Comparison of ENCODE assay signal across 18 cellular contexts in the genomic region with DNA sequence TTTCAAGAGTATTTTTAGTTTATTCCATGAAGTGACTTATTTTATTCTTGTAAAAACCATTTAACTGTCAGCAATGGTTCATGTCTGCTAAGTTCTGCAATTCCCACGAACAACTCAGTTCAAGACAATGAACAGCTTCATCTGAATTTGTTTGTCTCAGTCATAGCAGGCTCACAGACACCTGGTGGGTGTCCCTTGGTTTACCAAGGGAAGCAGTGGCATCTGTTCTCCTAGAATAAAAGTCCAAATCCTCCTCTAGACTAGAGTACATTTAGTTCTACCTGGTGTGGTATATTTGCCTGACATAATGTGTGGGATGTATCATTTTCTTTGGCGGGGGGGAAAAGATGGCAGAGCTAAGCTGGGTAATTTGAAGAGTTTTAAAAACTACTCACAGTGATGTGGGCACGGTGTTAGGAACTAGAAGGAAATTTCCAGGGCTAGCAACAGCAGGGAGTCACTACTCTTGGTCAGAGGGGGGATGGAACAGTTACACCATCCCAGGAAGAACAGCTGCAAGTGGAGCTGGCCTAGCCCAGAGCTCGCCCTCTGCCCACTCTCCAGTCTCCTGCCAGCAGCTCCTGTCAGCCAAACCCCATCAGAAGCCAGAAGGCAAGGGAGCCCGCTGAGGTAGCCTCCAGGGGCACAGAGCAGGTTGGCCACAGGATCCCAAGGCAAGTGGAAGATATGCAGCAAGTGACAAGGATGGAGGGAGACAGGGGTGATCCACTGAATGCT.
"Had no signal": no experiment of that assay in that cellular context is flagged by ENCODE, and none has a peak within 500 bp of the region (broad histone marks: within the 10 kb centered on the region; RNA-seq: fewer than 3 reads in every experiment).

No MANE protein-coding gene starts in this region.

- H3K27ac ChIP-seq: coronary artery, heart left ventricle, left ventricle myocardium inferior, neutrophil, parathyroid adenoma, stomach, testis, upper lobe of left lung, VCaP had no signal

- H3K4me3 ChIP-seq: breast epithelium, coronary artery, heart left ventricle, left ventricle myocardium inferior, stomach, testis, upper lobe of left lung had no signal

- H3K27me3 ChIP-seq: breast epithelium, heart left ventricle, neutrophil, stomach, testis, upper lobe of left lung had no signal

- DNase-seq: activated CD4-positive, alpha-beta T cell treated with anti-CD3 and anti-CD28 coated beads for 1 hour; activated CD4-positive, alpha-beta T cell treated with anti-CD3 and anti-CD28 coated beads, Interleukin-2, amount 50 U/mL, for 4 hours; activated gamma-delta T cell; activated T-cell treated with anti-CD3 and anti-CD28 coated beads, Interleukin-2, amount 50 U/mL, for 72 hours; erythroblast; heart left ventricle; left ventricle myocardium inferior; naive thymus-derived CD8-positive, alpha-beta T cell; retina; stimulated activated CD4-positive, alpha-beta T cell treated with anti-CD3 and anti-CD28 coated beads, Interleukin-4, amount 100 ng/mL, for 24 hours; stomach; testis; upper lobe of left lung had no signal

- H3K9me3 ChIP-seq: breast epithelium, heart left ventricle, left ventricle myocardium inferior, neutrophil, stomach, testis, upper lobe of left lung had no signal

- H3K4me1 ChIP-seq: breast epithelium, heart left ventricle, left ventricle myocardium inferior, parathyroid adenoma, stomach, testis, upper lobe of left lung had no signal

- H3K36me3 ChIP-seq: breast epithelium, heart left ventricle, left ventricle myocardium inferior, neutrophil, stomach, upper lobe of left lung had no signal
